1 cellular context compared by ENCODE assay signal in the genomic region with DNA sequence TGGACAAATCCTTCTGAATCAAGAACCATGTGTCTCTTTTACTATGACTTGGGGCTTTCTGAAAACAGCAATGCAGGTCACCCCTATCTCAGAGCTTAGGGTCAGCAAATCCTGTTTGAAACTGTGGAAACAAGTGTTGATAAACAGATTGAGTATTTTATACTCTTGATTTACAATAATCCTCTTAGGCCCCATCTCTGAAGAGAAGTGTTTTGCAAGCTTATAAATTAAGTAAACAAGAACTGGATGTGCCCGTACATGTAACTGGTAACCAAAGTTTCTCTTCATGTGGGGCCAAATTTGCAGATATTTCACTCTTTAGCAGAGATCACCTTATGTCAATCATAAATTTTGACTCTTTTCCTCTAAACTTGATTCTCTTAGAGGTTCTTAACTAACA.
TF ChIP-seq lines count a peak whose summit lies in the region.

No MANE protein-coding gene starts in this region.

TF ChIP-seq in HepG2, 621 proteins besides CTCF, POLR2A, EP300 and RAD21 (continued from another document):
- no peak for TF ChIP-seq KIAA2018 (CRISPR knock-in tag; IDR thresholded peaks at IDR 0.05; ENCODE audit: borderline replicate concordance)
